13 cellular contexts compared by ENCODE assay signal in the genomic region with DNA sequence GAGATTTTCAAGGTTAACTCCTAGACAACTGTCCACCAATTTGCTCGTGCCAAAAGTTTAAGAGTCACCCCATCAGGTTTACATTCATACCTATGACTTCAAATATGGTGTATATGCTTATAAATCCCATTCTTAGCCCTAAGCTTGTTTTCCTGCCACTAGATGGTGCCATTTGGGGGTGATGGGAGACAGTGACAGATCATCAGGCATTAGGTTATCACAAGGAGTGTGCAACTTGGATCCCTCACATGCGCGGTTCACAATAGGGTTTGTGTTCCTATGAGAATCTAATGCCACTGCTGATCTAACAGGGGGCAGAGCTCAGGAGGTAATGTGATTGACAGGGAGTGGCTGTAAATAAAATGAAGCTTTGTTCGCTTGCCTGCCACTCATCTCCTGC.
A peak's percentile ranks its signal among the peaks of the same experiment; 100 is the strongest.
DNase-seq lines count a peak whose midpoint lies in the region; ATAC-seq and TF ChIP-seq lines count a peak whose summit lies in the region.
"Had no signal": no experiment of that assay in that cellular context is flagged by ENCODE, and none has a peak within 500 bp of the region (broad histone marks: within the 10 kb centered on the region; RNA-seq: fewer than 3 reads in every experiment).

No MANE protein-coding gene starts in this region.

- H4K20me1 ChIP-seq in KMS-11 (ENCODE audit: insufficient read depth): no peaks in the 10 kb centered on the region

- peak; percentile 27; the same call in 1 of the 2 replicates for TF ChIP-seq CTCF in KMS-11 (conservative IDR thresholded peaks at IDR 0.05; ENCODE audit: low read depth, low read length)
- TF ChIP-seq CTCF in VCaP (conservative IDR thresholded peaks at IDR 0.05): peak; percentile 76

- H3K79me2 ChIP-seq in KMS-11 (ENCODE audit: insufficient read depth, low read depth): no peaks in the 10 kb centered on the region

- H3K4me2 ChIP-seq in KMS-11: no peak overlapping the region

- H3K27ac Mint-ChIP-seq in T-helper 2 cell treated with Interferon-gamma antibody and Interleukin-4, amounts not matched to agents 5 μg/mL and 100 μg/mL, for 36 hours: no peak overlapping the region
- H3K27ac Mint-ChIP-seq: activated T-cell treated with anti-CD3 and anti-CD28 coated beads, Interleukin-2, amount 50 U/mL, for 24 hours had no signal

- no peaks in the 10 kb centered on the region for H3K36me3 ChIP-seq in KMS-11 (ENCODE audit: insufficient read depth)
- H3K36me3 ChIP-seq: uterus had no signal

- peaks cover 27% of the 10 kb centered on the region for H3K9me3 Mint-ChIP-seq in T-helper 2 cell treated with Interferon-gamma antibody and Interleukin-4, amounts not matched to agents 5 μg/mL and 100 μg/mL, for 36 hours

- no peak overlapping the region for H3K4me3 ChIP-seq in KMS-11 (IDR thresholded peaks at IDR 0.05; ENCODE audit: insufficient read depth, low read depth, low read length)
- H3K4me3 ChIP-seq: lung, uterus had no signal

- H3K27ac ChIP-seq in KMS-11 (no peak overlapping the region), VCaP (no peak overlapping the region)
- H3K27ac ChIP-seq: uterus had no signal

- DNase-seq in NCI-H1092 treated with DMSO at 0.1 percent for 48 hours (lab: John Stamatoyannopoulos, UW) (peak; percentile 4), NCI-H1092 (lab: John Stamatoyannopoulos, UW) (no peak), mucosa of gallbladder (ENCODE audit: low spot score) (peak; percentile 30), COR-L47 (lab: John Stamatoyannopoulos, UW) (no peak)
- no peak for DNase-seq in T-helper 2 cell treated with Interferon-gamma antibody and Interleukin-4, amounts not matched to agents 5 μg/mL and 100 μg/mL, for 36 hours (ENCODE audit: low spot score)
- DNase-seq: activated T-cell treated with anti-CD3 and anti-CD28 coated beads, Interleukin-2, amount 50 U/mL, for 24 hours; effector memory CD4-positive, alpha-beta T cell; uterus had no signal

- no peaks in the 10 kb centered on the region for H3K4me1 ChIP-seq in KMS-11 (ENCODE audit: low read depth, poor library complexity, severe bottlenecking)
- H3K4me1 ChIP-seq: uterus had no signal

- no peak for ATAC-seq in GM18519 (IDR thresholded peaks at IDR 0.05; ENCODE audit: low FRiP score, unreplicated experiment)
- ATAC-seq: Right ventricle myocardium inferior had no signal

- no peak overlapping the region for H3K4me3 Mint-ChIP-seq in T-helper 2 cell treated with Interferon-gamma antibody and Interleukin-4, amounts not matched to agents 5 μg/mL and 100 μg/mL, for 36 hours
- H3K4me3 Mint-ChIP-seq: activated T-cell treated with anti-CD3 and anti-CD28 coated beads, Interleukin-2, amount 50 U/mL, for 24 hours had no signal

- H3K27me3 ChIP-seq in KMS-11 (ENCODE audit: insufficient read depth, low read depth): no peaks in the 10 kb centered on the region
- H3K27me3 ChIP-seq: uterus had no signal

- H3K9ac ChIP-seq in KMS-11: no peak overlapping the region

- no peaks in the 10 kb centered on the region for H3K36me3 Mint-ChIP-seq in T-helper 2 cell treated with Interferon-gamma antibody and Interleukin-4, amounts not matched to agents 5 μg/mL and 100 μg/mL, for 36 hours (ENCODE audit: low read depth)

- H3K4me1 Mint-ChIP-seq in T-helper 2 cell treated with Interferon-gamma antibody and Interleukin-4, amounts not matched to agents 5 μg/mL and 100 μg/mL, for 36 hours (ENCODE audit: low read depth): no peaks in the 10 kb centered on the region

- H3K27me3 Mint-ChIP-seq in T-helper 2 cell treated with Interferon-gamma antibody and Interleukin-4, amounts not matched to agents 5 μg/mL and 100 μg/mL, for 36 hours (ENCODE audit: low read depth): no peaks in the 10 kb centered on the region
- H3K27me3 Mint-ChIP-seq: activated T-cell treated with anti-CD3 and anti-CD28 coated beads, Interleukin-2, amount 50 U/mL, for 24 hours had no signal

- H2AFZ ChIP-seq in KMS-11 (ENCODE audit: low read depth): no peak overlapping the region

Comparison
In these comparisons a context has a peak if more than half of its experiments do, and no peak if none do; other contexts are left out.
1. DNase-seq: peak in NCI-H1092 treated with DMSO at 0.1 percent for 48 hours (single experiment) and mucosa of gallbladder (single experiment); none in NCI-H1092 (single experiment), COR-L47 (single experiment) and T-helper 2 cell treated with Interferon-gamma antibody and Interleukin-4, amounts not matched to agents 5 μg/mL and 100 μg/mL, for 36 hours (single experiment).